2 cellular contexts compared by ENCODE assay signal in the genomic region with DNA sequence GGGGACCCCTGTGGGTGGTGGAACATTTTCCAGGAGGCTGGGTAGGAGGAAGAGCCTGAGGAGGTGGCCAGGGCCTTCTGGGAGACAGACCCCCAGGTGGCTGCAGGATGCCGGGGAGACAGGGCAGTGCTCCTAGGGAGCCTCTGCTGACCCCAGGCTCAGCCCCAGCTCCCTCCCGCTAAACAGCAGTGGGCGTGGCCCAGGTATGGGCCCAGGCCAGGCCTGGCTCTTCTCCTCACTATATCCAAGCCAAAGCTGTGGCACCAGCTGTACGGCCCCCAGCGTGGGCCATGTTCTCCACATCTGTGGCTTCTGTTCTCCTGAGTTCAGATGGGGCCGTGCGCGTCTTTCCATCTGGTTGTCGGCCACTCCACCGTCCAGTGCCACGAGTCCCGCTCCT.
TF ChIP-seq lines count a peak whose summit lies in the region.

No MANE protein-coding gene starts in this region.

TF ChIP-seq in GM23338, 12 proteins besides CTCF, POLR2A, EP300 and RAD21 (continued from another document):
- TF ChIP-seq ZNF462 (CRISPR knock-in tag; IDR thresholded peaks at IDR 0.05) (no peak), ZNF114 (CRISPR knock-in tag; IDR thresholded peaks at IDR 0.05) (no peak), STAT1 (IDR thresholded peaks at IDR 0.05; ENCODE audit: unreplicated experiment) (no peak), JUNB (IDR thresholded peaks at IDR 0.05; ENCODE audit: unreplicated experiment) (no peak), ETS1 (IDR thresholded peaks at IDR 0.05) (no peak), CREB1 (CRISPR knock-in tag; IDR thresholded peaks at IDR 0.05; ENCODE audit: low read depth) (no peak), EZH2phosphoT487 (IDR thresholded peaks at IDR 0.05; ENCODE audit: unreplicated experiment) (no peak)
- TF ChIP-seq, protein P1, sequence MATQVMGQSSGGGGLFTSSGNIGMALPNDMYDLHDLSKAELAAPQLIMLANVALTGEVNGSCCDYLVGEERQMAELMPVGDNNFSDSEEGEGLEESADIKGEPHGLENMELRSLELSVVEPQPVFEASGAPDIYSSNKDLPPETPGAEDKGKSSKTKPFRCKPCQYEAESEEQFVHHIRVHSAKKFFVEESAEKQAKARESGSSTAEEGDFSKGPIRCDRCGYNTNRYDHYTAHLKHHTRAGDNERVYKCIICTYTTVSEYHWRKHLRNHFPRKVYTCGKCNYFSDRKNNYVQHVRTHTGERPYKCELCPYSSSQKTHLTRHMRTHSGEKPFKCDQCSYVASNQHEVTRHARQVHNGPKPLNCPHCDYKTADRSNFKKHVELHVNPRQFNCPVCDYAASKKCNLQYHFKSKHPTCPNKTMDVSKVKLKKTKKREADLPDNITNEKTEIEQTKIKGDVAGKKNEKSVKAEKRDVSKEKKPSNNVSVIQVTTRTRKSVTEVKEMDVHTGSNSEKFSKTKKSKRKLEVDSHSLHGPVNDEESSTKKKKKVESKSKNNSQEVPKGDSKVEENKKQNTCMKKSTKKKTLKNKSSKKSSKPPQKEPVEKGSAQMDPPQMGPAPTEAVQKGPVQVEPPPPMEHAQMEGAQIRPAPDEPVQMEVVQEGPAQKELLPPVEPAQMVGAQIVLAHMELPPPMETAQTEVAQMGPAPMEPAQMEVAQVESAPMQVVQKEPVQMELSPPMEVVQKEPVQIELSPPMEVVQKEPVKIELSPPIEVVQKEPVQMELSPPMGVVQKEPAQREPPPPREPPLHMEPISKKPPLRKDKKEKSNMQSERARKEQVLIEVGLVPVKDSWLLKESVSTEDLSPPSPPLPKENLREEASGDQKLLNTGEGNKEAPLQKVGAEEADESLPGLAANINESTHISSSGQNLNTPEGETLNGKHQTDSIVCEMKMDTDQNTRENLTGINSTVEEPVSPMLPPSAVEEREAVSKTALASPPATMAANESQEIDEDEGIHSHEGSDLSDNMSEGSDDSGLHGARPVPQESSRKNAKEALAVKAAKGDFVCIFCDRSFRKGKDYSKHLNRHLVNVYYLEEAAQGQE (IDR thresholded peaks at IDR 0.05; ENCODE audit: unreplicated experiment) = no peak

TF ChIP-seq in WTC11, 78 proteins besides CTCF, POLR2A, EP300 and RAD21 (continued from another document):
- no peak for TF ChIP-seq ZBTB21 (CRISPR knock-in tag; IDR thresholded peaks at IDR 0.05; ENCODE audit: borderline replicate concordance)
- TF ChIP-seq ZNF219 (CRISPR knock-in tag; IDR thresholded peaks at IDR 0.05; ENCODE audit: borderline replicate concordance) = no peak
TF ChIP-seq in WTC11: peak in this region for 0.
